8 cellular contexts compared by ENCODE assay signal in the genomic region with DNA sequence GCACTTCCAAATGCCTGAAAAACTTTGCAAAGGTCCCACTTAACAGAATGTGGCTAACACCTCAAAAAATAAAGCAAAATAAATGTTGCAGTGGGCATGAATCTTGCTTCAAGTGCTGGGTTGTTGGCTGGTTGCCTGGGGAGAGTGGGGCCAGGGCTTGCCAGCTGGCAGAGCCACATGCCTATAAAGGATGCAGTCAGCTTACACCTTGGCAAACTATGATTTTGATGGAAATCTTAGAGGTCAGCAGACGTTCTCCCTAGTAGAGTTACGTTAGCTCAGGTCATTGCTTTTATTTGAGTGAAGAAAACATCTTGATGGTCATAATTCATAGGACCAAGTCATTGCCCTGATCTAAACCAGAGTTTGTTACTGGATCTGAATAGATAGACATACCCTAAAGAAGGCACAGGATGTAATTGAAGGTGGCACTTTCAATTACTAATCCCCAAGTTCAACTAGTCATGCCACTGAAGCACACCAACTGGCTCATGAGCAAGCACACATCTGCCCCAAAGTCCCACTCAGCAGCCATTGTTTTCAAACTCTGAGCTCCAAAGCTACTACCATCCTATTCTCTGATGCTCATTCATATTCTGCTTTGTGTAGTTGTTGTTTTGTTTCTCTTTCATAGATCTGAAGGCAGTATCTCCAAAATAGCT. TPM values are rescaled to one million over a fixed set of nuclear protein-coding genes. Genes with fewer than 3 reads are reported as not detected.
DNase-seq lines count a peak whose midpoint lies in the region; ATAC-seq, FAIRE-seq and TF ChIP-seq lines count a peak whose summit lies in the region.

No MANE protein-coding gene starts in this region.

- no peaks in the 10 kb centered on the region for H3K27me3 ChIP-seq in pancreas

- DNase-seq in NCI-H82 (lab: John Stamatoyannopoulos, UW) (peak; percentile 25), NCI-H82 treated with DMSO at 0.1 percent for 48 hours (lab: John Stamatoyannopoulos, UW; ENCODE audit: unreplicated experiment) (no peak), NCI-H2081 (lab: John Stamatoyannopoulos, UW) (peak; percentile 58 to 71), pancreas (peak; percentile 61 to 82 (median 70)), DMS114 treated with DMSO at 0.1 percent for 48 hours (lab: John Stamatoyannopoulos, UW; ENCODE audit: unreplicated experiment) (no peak), putamen (ENCODE audit: low spot score) (no peak)
- DNase-seq in activated naive CD4-positive, alpha-beta T cell treated with anti-CD3 and anti-CD28 coated beads, Interleukin-2, amount 50 U/mL, for 72 hours (ENCODE audit: low spot score in 2 of 2): no peak

- no peaks in the 10 kb centered on the region for H3K36me3 Mint-ChIP-seq in activated naive CD4-positive, alpha-beta T cell treated with anti-CD3 and anti-CD28 coated beads, Interleukin-2, amount 50 U/mL, for 72 hours

- H3K4me1 ChIP-seq in pancreas: peaks cover 0 to 14% (median 12%) of the 10 kb centered on the region in 3 donors

- H3K4me3 ChIP-seq in pancreas: no peak overlapping the region

- peak; percentile 67 to 72 for ATAC-seq in activated naive CD4-positive, alpha-beta T cell treated with anti-CD3 and anti-CD28 coated beads, Interleukin-2, amount 50 U/mL, for 72 hours
- peak; percentile 73 to 84 (median 78) for ATAC-seq in pancreas
- no peak for ATAC-seq in HG02840 (IDR thresholded peaks at IDR 0.05; ENCODE audit: low FRiP score, unreplicated experiment)

- 6 to 9% methylated on average over 2 of the region's 2 CpGs for WGBS in pancreas, 2 donors

- H3K27ac ChIP-seq in pancreas: peak overlapping the region in 2 of 4 donors; percentile 32 to 44

- H3K36me3 ChIP-seq in pancreas: no peaks in the 10 kb centered on the region

- no peak for TF ChIP-seq CTCF in pancreas (IDR thresholded peaks at IDR 0.05)

- peaks cover 0 to 2% of the 10 kb centered on the region in 2 donors for H3K9me3 Mint-ChIP-seq in activated naive CD4-positive, alpha-beta T cell treated with anti-CD3 and anti-CD28 coated beads, Interleukin-2, amount 50 U/mL, for 72 hours

- intact Hi-C loops in pancreas (cut with DNase I): no loop called here

- H3K27ac Mint-ChIP-seq in activated naive CD4-positive, alpha-beta T cell treated with anti-CD3 and anti-CD28 coated beads, Interleukin-2, amount 50 U/mL, for 72 hours: peak overlapping the region in 1 of 2 donors; percentile 4

- H3K9me3 ChIP-seq in pancreas: no peaks in the 10 kb centered on the region

- FAIRE-seq in pancreas (lab: Jason Lieb, UNC): peak; percentile 17

RNA-seq across cellular contexts. Expression of a gene that starts 51.2 kb away (rescaled TPM):
- total RNA-seq in activated naive CD4-positive, alpha-beta T cell treated with anti-CD3 and anti-CD28 coated beads, Interleukin-2, amount 50 U/mL, for 72 hours: 1 to 10 TPM; 5.3 to 6.2 TPM
- 10 to 100 TPM in 1 of 6 donors, 1 to 10 TPM in 5; 5.8 to 12.9 (median 6.2) TPM for total RNA-seq in pancreas
- 1 to 10 TPM; 3.6 to 6.6 TPM for polyA plus RNA-seq in pancreas

Comparison
In these comparisons a context has a peak if more than half of its experiments do, and no peak if none do; other contexts are left out.
1. DNase-seq: peak in NCI-H82 (single experiment), NCI-H2081 (2 of 2) and pancreas (6 of 6); none in NCI-H82 treated with DMSO at 0.1 percent for 48 hours (single experiment), activated naive CD4-positive, alpha-beta T cell treated with anti-CD3 and anti-CD28 coated beads, Interleukin-2, amount 50 U/mL, for 72 hours (0 of 2), DMS114 treated with DMSO at 0.1 percent for 48 hours (single experiment) and putamen (single experiment).